In genomic region chr18:36411745-36412168, GRCh38 we compare ENCODE assay signal across 10 cellular contexts.
A peak's percentile ranks its signal among the peaks of the same experiment; 100 is the strongest.
DNase-seq lines count a peak whose midpoint lies in the region; ATAC-seq and TF ChIP-seq lines count a peak whose summit lies in the region.
"Had no signal": no experiment of that assay in that cellular context is flagged by ENCODE, and none has a peak within 500 bp of the region (broad histone marks: within the 10 kb centered on the region; RNA-seq: fewer than 3 reads in every experiment).

No MANE protein-coding gene starts in this region.

- H3K9me3 ChIP-seq in right atrium auricular region = no peaks in the 10 kb centered on the region
- no peaks in the 10 kb centered on the region for H3K9me3 ChIP-seq in aorta (ENCODE audit: control insufficient read depth, low read length)

- H3K4me1 ChIP-seq in right atrium auricular region = peaks cover 0 to 3% of the 10 kb centered on the region in 2 donors
- peaks cover 2 to 4% of the 10 kb centered on the region in 2 donors for H3K4me1 ChIP-seq in aorta (ENCODE audit: control insufficient read depth in 1 of 2, insufficient read depth in 2 of 2, low read length in 2 of 2)

- no peaks in the 10 kb centered on the region for H3K9me3 Mint-ChIP-seq in activated T-cell treated with anti-CD3 and anti-CD28 coated beads, Interleukin-2, amount 50 U/mL, for 4 hours
- H3K9me3 Mint-ChIP-seq: activated T-cell treated with anti-CD3 and anti-CD28 coated beads, Interleukin-2, amount 50 U/mL, for 24 hours; memory B cell had no signal

- H3K36me3 ChIP-seq in right atrium auricular region (no peaks in the 10 kb centered on the region), aorta (ENCODE audit: control insufficient read depth in 1 of 2, insufficient read depth in 2 of 2, low read length in 1 of 2) (no peaks in the 10 kb centered on the region)

- DNase-seq in COLO668 (lab: John Stamatoyannopoulos, UW; ENCODE audit: unreplicated experiment) (peak; percentile 29), HEK293T (ENCODE audit: extremely low spot score) (peak; percentile 78), RPMI7951 (ENCODE audit: low read depth) (peak; percentile 78), right atrium auricular region (ENCODE audit: low spot score) (no peak), NCI-H526 treated with DMSO at 0.1 percent for 48 hours (lab: John Stamatoyannopoulos, UW) (no peak), G401 (ENCODE audit: low spot score) (no peak), aorta (no peak)
- no peak for DNase-seq in activated T-cell treated with anti-CD3 and anti-CD28 coated beads, Interleukin-2, amount 50 U/mL, for 4 hours
- DNase-seq: activated T-cell treated with anti-CD3 and anti-CD28 coated beads, Interleukin-2, amount 50 U/mL, for 24 hours had no signal

- no peaks in the 10 kb centered on the region for H3K27me3 ChIP-seq in right atrium auricular region
- H3K27me3 ChIP-seq in aorta (ENCODE audit: control insufficient read depth in 1 of 2, insufficient read depth in 2 of 2, low read length in 1 of 2) = no peaks in the 10 kb centered on the region

- CTCF ChIA-PET in HEK293T (lab: Yijun Ruan, JAX) = interaction anchor here (0.7 to 1.7 kb wide), 8 partner anchors 9 to 114 kb away, joined by 3 to 9 read pairs (median 4); partner anchors contain the start of gene FHOD3

- in situ Hi-C loops in G401 (cut with HindIII; ENCODE audit: low sequenced_read_pairs) = no loop called here

- intact Hi-C loops in aorta (cut with DNase I) = no loop called here

- no peak for ATAC-seq in aorta (ENCODE audit: low FRiP score)
- no peak for ATAC-seq in activated T-cell treated with anti-CD3 and anti-CD28 coated beads, Interleukin-2, amount 50 U/mL, for 4 hours

- peak overlapping the region; percentile 14 to 21 for H3K27ac ChIP-seq in right atrium auricular region
- H3K27ac ChIP-seq in aorta (ENCODE audit: low read depth in 1 of 2, low read length in 2 of 2) = no peak overlapping the region

- 74 to 78% methylated on average over 3 of the region's 3 CpGs for WGBS in aorta, 2 donors

- peaks cover 9% of the 10 kb centered on the region for H3K27me3 Mint-ChIP-seq in activated T-cell treated with anti-CD3 and anti-CD28 coated beads, Interleukin-2, amount 50 U/mL, for 4 hours (ENCODE audit: low read depth)

- H3K4me1 Mint-ChIP-seq in activated T-cell treated with anti-CD3 and anti-CD28 coated beads, Interleukin-2, amount 50 U/mL, for 4 hours (ENCODE audit: low read depth) = no peaks in the 10 kb centered on the region
- H3K4me1 Mint-ChIP-seq: memory B cell had no signal

- POLR2A ChIA-PET in HEK293T (lab: Yijun Ruan, JAX) = interaction anchor here (1.8 kb wide), 1 partner anchor 114 kb away, joined by 4 read pairs; the partner anchor contains the start of gene FHOD3

- H3K4me3 ChIP-seq in right atrium auricular region (no peak overlapping the region), aorta (ENCODE audit: low read length in 2 of 2) (no peak overlapping the region)

- no peak overlapping the region for H3K4me3 Mint-ChIP-seq in activated T-cell treated with anti-CD3 and anti-CD28 coated beads, Interleukin-2, amount 50 U/mL, for 4 hours
- H3K4me3 Mint-ChIP-seq: activated T-cell treated with anti-CD3 and anti-CD28 coated beads, Interleukin-2, amount 50 U/mL, for 24 hours; memory B cell had no signal

- TF ChIP-seq CTCF in right atrium auricular region (IDR thresholded peaks at IDR 0.05) = no peak

- H3K36me3 Mint-ChIP-seq in activated T-cell treated with anti-CD3 and anti-CD28 coated beads, Interleukin-2, amount 50 U/mL, for 4 hours (ENCODE audit: insufficient read depth) = no peaks in the 10 kb centered on the region
- H3K36me3 Mint-ChIP-seq: memory B cell had no signal

TF ChIP-seq in HEK293T, 16 proteins besides CTCF, POLR2A, EP300 and RAD21:
- no peak for TF ChIP-seq ARNT (IDR thresholded peaks at IDR 0.05)
- no peak for TF ChIP-seq FOXM1 (IDR thresholded peaks at IDR 0.05; ENCODE audit: borderline replicate concordance)
- TF ChIP-seq CTBP1 (IDR thresholded peaks at IDR 0.05; ENCODE audit: borderline replicate concordance) = no peak
- no peak for TF ChIP-seq SUZ12 (IDR thresholded peaks at IDR 0.05)
- TF ChIP-seq LEF1 (IDR thresholded peaks at IDR 0.05; ENCODE audit: borderline replicate concordance) = no peak
- no peak for TF ChIP-seq FOXK2 (IDR thresholded peaks at IDR 0.05)
- TF ChIP-seq BHLHE40 (IDR thresholded peaks at IDR 0.05; ENCODE audit: borderline replicate concordance) = no peak
- no peak for TF ChIP-seq TARDBP (IDR thresholded peaks at IDR 0.05)
- TF ChIP-seq ELF4 (IDR thresholded peaks at IDR 0.05) = no peak
- TF ChIP-seq ZNF384 (IDR thresholded peaks at IDR 0.05) = no peak
- no peak for TF ChIP-seq L3MBTL2 (conservative IDR thresholded peaks at IDR 0.05)
- TF ChIP-seq HDGF (IDR thresholded peaks at IDR 0.05; ENCODE audit: borderline replicate concordance) = no peak
- TF ChIP-seq FOXA1 (IDR thresholded peaks at IDR 0.05) = no peak
- no peak for TF ChIP-seq PKNOX1 (IDR thresholded peaks at IDR 0.05)
- TF ChIP-seq NFRKB (IDR thresholded peaks at IDR 0.05) = no peak
- no peak for TF ChIP-seq SP1 (IDR thresholded peaks at IDR 0.05)

Comparison
In these comparisons a context has a peak if more than half of its experiments do, and no peak if none do; other contexts are left out.
1. DNase-seq: peak in COLO668 (single experiment), HEK293T (single experiment) and RPMI7951 (single experiment); none in right atrium auricular region (single experiment), NCI-H526 treated with DMSO at 0.1 percent for 48 hours (single experiment), G401 (single experiment), aorta (0 of 2) and activated T-cell treated with anti-CD3 and anti-CD28 coated beads, Interleukin-2, amount 50 U/mL, for 4 hours (single experiment).
2. H3K27ac ChIP-seq: peak in right atrium auricular region (2 of 2); none in aorta (0 of 2).